Comparison of ENCODE assay signal across 10 cellular contexts in the genomic region with DNA sequence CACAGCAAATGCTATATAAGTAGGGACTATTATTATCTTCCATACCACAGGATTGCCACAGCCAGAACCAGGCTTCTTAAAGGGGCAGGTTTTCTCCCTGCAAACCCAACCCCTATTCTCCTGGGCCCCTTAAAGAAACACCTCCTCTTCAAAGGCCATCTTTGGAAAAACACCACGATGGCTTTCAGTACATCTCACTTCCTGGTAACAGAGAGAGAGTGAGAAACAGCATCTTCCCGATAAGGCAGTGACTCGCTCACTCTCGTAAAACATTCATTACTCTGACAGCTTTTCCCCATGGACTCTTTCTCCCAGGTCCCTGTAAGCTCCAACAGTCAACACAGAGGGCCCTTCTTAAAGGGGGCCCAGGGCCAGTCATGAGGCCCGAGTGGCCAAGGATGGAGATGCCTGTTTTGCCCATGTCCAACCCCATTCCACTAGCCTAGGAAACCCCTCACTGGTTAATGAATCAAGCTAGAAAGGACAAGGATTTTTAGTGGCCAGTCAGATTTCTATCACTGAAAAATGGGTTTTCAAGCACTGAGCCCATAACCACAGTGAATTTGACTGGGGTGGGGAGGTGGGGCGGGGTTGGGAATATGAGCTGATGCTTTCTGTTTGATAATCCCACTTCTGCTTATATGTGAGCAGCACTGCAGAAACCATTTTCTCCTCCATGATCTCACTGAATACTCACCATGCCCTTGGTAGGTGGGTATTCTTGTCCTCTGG. TPM values are rescaled to one million over a fixed set of nuclear protein-coding genes. Genes with fewer than 3 reads are reported as not detected.
A peak's percentile ranks its signal among the peaks of the same experiment; 100 is the strongest.
DNase-seq lines count a peak whose midpoint lies in the region; ATAC-seq and TF ChIP-seq lines count a peak whose summit lies in the region.
"Had no signal": no experiment of that assay in that cellular context is flagged by ENCODE, and none has a peak within 500 bp of the region (broad histone marks: within the 10 kb centered on the region; RNA-seq: fewer than 3 reads in every experiment).

No MANE protein-coding gene starts in this region.

- DNase-seq in HT1080 (ENCODE audit: low read depth) (peak; percentile 79), ascending aorta (ENCODE audit: low spot score in 2 of 2) (peak in 1 of 2 donors; percentile 76), mucosa of descending colon (no peak), occipital lobe (lab: John Stamatoyannopoulos, UW) (no peak), immature natural killer cell (no peak), Ammon's horn (ENCODE audit: low spot score) (no peak)
- DNase-seq: activated naive CD4-positive, alpha-beta T cell treated with anti-CD3 and anti-CD28 coated beads, Interleukin-2, amount 10 ng/mL, durations not matched to agents 7 days and 5 days; DMS79 treated with DMSO at 0.1 percent for 48 hours had no signal

- ATAC-seq in mucosa of descending colon (peak; percentile 16), HG02763 (IDR thresholded peaks at IDR 0.05; ENCODE audit: unreplicated experiment) (no peak)

- H3K9me3 ChIP-seq in ascending aorta, result no peaks in the 10 kb centered on the region
- H3K9me3 ChIP-seq in mucosa of descending colon, result no peaks in the 10 kb centered on the region

- peak overlapping the region; percentile 64 for H2AFZ ChIP-seq in ACC112 (ENCODE audit: low read length, unreplicated experiment)

- H3K36me3 ChIP-seq in ACC112 (ENCODE audit: insufficient read depth, low read length) (no peaks in the 10 kb centered on the region), ascending aorta (no peaks in the 10 kb centered on the region), mucosa of descending colon (ENCODE audit: low read depth) (no peaks in the 10 kb centered on the region)

- no peak for TF ChIP-seq CTCF in ascending aorta (IDR thresholded peaks at IDR 0.05)
- TF ChIP-seq CTCF in mucosa of descending colon (IDR thresholded peaks at IDR 0.05), result no peak

- H3K27ac Mint-ChIP-seq in immature natural killer cell, result no peak overlapping the region
- H3K27ac Mint-ChIP-seq: activated naive CD4-positive, alpha-beta T cell treated with anti-CD3 and anti-CD28 coated beads, Interleukin-2, amount 10 ng/mL, durations not matched to agents 7 days and 5 days had no signal

- peaks cover 16% of the 10 kb centered on the region for H3K79me2 ChIP-seq in ACC112 (ENCODE audit: control insufficient read depth, insufficient read depth, low read length, unreplicated experiment)

- H3K27me3 ChIP-seq in ACC112 (ENCODE audit: insufficient read depth, low read length) (no peaks in the 10 kb centered on the region), ascending aorta (no peaks in the 10 kb centered on the region)

- peaks cover 10 to 21% (median 14%) of the 10 kb centered on the region in 3 donors for H3K36me3 Mint-ChIP-seq in immature natural killer cell
- H3K36me3 Mint-ChIP-seq: activated naive CD4-positive, alpha-beta T cell treated with anti-CD3 and anti-CD28 coated beads, Interleukin-2, amount 10 ng/mL, durations not matched to agents 7 days and 5 days had no signal

- H3K4me3 Mint-ChIP-seq in immature natural killer cell, result no peak overlapping the region
- H3K4me3 Mint-ChIP-seq: activated naive CD4-positive, alpha-beta T cell treated with anti-CD3 and anti-CD28 coated beads, Interleukin-2, amount 10 ng/mL, durations not matched to agents 7 days and 5 days had no signal

- intact Hi-C loops in ascending aorta (cut with DNase I), result loop anchor here (10.0 kb wide), 1 partner anchor 440 kb away; no protein-coding TSS in a partner anchor
- intact Hi-C loops in mucosa of descending colon (cut with DNase I, micrococcal nuclease), result no loop called here

- H3K27ac ChIP-seq in ACC112 (ENCODE audit: low read depth, low read length), result peak overlapping the region; percentile 95
- H3K27ac ChIP-seq in ascending aorta, result peak overlapping the region; percentile 87 to 88

- peaks cover 0 to 14% of the 10 kb centered on the region in 2 donors for H3K4me1 Mint-ChIP-seq in immature natural killer cell

- H3K9me3 Mint-ChIP-seq in immature natural killer cell, result no peaks in the 10 kb centered on the region
- H3K9me3 Mint-ChIP-seq: activated naive CD4-positive, alpha-beta T cell treated with anti-CD3 and anti-CD28 coated beads, Interleukin-2, amount 10 ng/mL, durations not matched to agents 7 days and 5 days had no signal

- H3K27me3 Mint-ChIP-seq in immature natural killer cell (ENCODE audit: low read depth in 3 of 3), result peaks cover 3 to 20% (median 15%) of the 10 kb centered on the region in 3 donors

- H3K4me1 ChIP-seq in ACC112 (ENCODE audit: control insufficient read depth, insufficient read depth, low read length, unreplicated experiment), result peaks cover 50% of the 10 kb centered on the region
- H3K4me1 ChIP-seq in ascending aorta, result peaks cover 33 to 68% of the 10 kb centered on the region in 2 donors
- peaks cover 16% of the 10 kb centered on the region for H3K4me1 ChIP-seq in mucosa of descending colon (ENCODE audit: low read depth)

- peak overlapping the region; percentile 24; the same call in 1 of the 2 replicates for H3K4me3 ChIP-seq in ACC112 (ENCODE audit: low read depth, low read length)
- H3K4me3 ChIP-seq in ascending aorta, result no peak overlapping the region
- no peak overlapping the region for H3K4me3 ChIP-seq in mucosa of descending colon

RNA-seq across cellular contexts. Expression of a gene that starts 3.7 kb away (rescaled TPM):
- total RNA-seq in HT1080 (2014; rRNA removed; shearing (Covaris generic)), result 24.2 and 40.6 TPM in 2 replicates
- 46.8 and 65.2 TPM in 2 replicates for polyA plus RNA-seq in HT1080 (2015; cell fraction: cytosol; rRNA removed)
- 89.6 and 123 TPM in 2 replicates for polyA plus RNA-seq in HT1080 (2015; cell fraction: nucleus; rRNA removed)
- total RNA-seq in ascending aorta, result 131 TPM
- 10 to 100 TPM; 13.7 to 64.3 (median 16.7) TPM for total RNA-seq in mucosa of descending colon
- 38.8 TPM for total RNA-seq in occipital lobe
- under 1 TPM in 2 of 3 donors, not detected in 1; 0.23 to 0.56 TPM for polyA plus RNA-seq in immature natural killer cell

RNA-seq across cellular contexts. Expression of a gene that starts 28.3 kb away (rescaled TPM):
- total RNA-seq in HT1080 (2014; rRNA removed; shearing (Covaris generic)), result 516 and 694 TPM in 2 replicates
- 857 and 1,112 TPM in 2 replicates for polyA plus RNA-seq in HT1080 (2015; cell fraction: cytosol; rRNA removed)
- 468 and 520 TPM in 2 replicates for polyA plus RNA-seq in HT1080 (2015; cell fraction: nucleus; rRNA removed)
- total RNA-seq in ascending aorta, result 948 TPM
- 1,000 to 10,000 TPM in 1 of 3 donors, 100 to 1,000 TPM in 2; 150 to 1,587 (median 214) TPM for total RNA-seq in mucosa of descending colon
- total RNA-seq in occipital lobe, result 16.8 TPM
- 10 to 100 TPM; 58.0 to 72.9 (median 61.8) TPM for polyA plus RNA-seq in immature natural killer cell
